15 cellular contexts compared by ENCODE assay signal in the genomic region with DNA sequence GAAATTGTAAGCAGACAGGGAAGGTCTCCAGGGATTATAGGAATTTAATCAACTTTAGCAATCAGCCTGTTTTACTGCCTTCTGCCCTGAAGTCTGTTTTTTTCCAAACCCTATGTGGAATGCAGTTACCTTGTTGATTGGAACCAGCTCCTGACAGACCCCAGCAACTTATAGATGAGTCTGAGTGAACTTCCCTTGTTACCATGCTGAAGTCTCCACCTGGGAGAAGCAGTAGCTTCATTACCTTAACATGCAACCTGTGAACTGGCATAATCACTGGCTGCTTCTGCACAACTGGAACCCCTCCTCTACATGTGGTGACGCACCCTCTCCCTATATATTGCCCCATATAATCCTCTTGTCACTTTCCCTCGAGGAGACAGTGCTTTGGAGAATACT.
DNase-seq lines count a peak whose midpoint lies in the region; ATAC-seq and TF ChIP-seq lines count a peak whose summit lies in the region.
"Had no signal": no experiment of that assay in that cellular context is flagged by ENCODE, and none has a peak within 500 bp of the region (broad histone marks: within the 10 kb centered on the region; RNA-seq: fewer than 3 reads in every experiment).

No MANE protein-coding gene starts in this region.

- no peaks in the 10 kb centered on the region for H3K4me1 ChIP-seq in SJCRH30

- H3K4me3 ChIP-seq in SJCRH30: no peak overlapping the region
- H3K4me3 ChIP-seq: thoracic aorta had no signal

- intact Hi-C loops in left colon (cut with DNase I, micrococcal nuclease): no loop called here

- H3K27ac ChIP-seq in VCaP: peak overlapping the region; percentile 76
- H3K27ac ChIP-seq in SJCRH30: no peak overlapping the region
- H3K27ac ChIP-seq: thoracic aorta had no signal

- no peak for TF ChIP-seq CTCF in VCaP (conservative IDR thresholded peaks at IDR 0.05)

- no peaks in the 10 kb centered on the region for H3K27me3 ChIP-seq in SJCRH30

- H3K36me3 ChIP-seq in SJCRH30: no peaks in the 10 kb centered on the region
- H3K36me3 ChIP-seq: thoracic aorta had no signal

- no peaks in the 10 kb centered on the region for H3K9me3 ChIP-seq in SJCRH30 (replicated peaks)
- H3K9me3 ChIP-seq: thoracic aorta had no signal

- ATAC-seq in left colon: peak; percentile 90
- ATAC-seq: activated T-helper 17 cell treated with anti-CD3 and anti-CD28 coated beads, Interleukin-2, amount 50 U/mL, for 72 hours had no signal

- peak; percentile 32 for DNase-seq in HT-29 (ENCODE audit: low spot score)
- DNase-seq in left colon: peak; percentile 21 to 59
- DNase-seq in renal cortical epithelial cell (ENCODE audit: low read depth): peak; percentile 6
- DNase-seq in SJCRH30: no peak
- DNase-seq in occipital lobe (lab: John Stamatoyannopoulos, UW): no peak
- DNase-seq in NCI-H2029 treated with DMSO at 0.1 percent for 48 hours (lab: John Stamatoyannopoulos, UW): no peak
- no peak for DNase-seq in ecto neural progenitor cell (ENCODE audit: low spot score)
- DNase-seq: amniotic stem cell; COR-L47; hippocampal formation; NCI-H1436; NK-92 treated with Interleukin-12 subunit alpha and Interleukin-12 subunit beta, amount 100 ng/mL, for 24 hours had no signal

Comparison
In these comparisons a context has a peak if more than half of its experiments do, and no peak if none do; other contexts are left out.
1. DNase-seq: peak in HT-29 (single experiment), left colon (2 of 2) and renal cortical epithelial cell (single experiment); none in SJCRH30 (0 of 2), occipital lobe (single experiment), NCI-H2029 treated with DMSO at 0.1 percent for 48 hours (single experiment) and ecto neural progenitor cell (single experiment).